In genomic region chr20:49891486-49891885, GRCh38 we compare ENCODE assay signal across 25 cellular contexts. TPM values are rescaled to one million over a fixed set of nuclear protein-coding genes. Genes with fewer than 3 reads are reported as not detected.
A peak's percentile ranks its signal among the peaks of the same experiment; 100 is the strongest.
DNase-seq lines count a peak whose midpoint lies in the region; ATAC-seq and TF ChIP-seq lines count a peak whose summit lies in the region.
"Had no signal": no experiment of that assay in that cellular context is flagged by ENCODE, and none has a peak within 500 bp of the region (broad histone marks: within the 10 kb centered on the region; RNA-seq: fewer than 3 reads in every experiment).

No MANE protein-coding gene starts in this region.

- 91% methylated on average over 11 of the region's 11 CpGs for WGBS in smooth muscle cell (ENCODE audit: low lambda C conversion rate)

- H3K36me3 Mint-ChIP-seq in GM23338 (ENCODE audit: low read depth), result peaks cover 2% of the 10 kb centered on the region; the same call in 1 of the 3 replicates
- H3K36me3 Mint-ChIP-seq in mesothelial cell of epicardium, result peaks cover 6% of the 10 kb centered on the region

- H3K4me1 Mint-ChIP-seq in GM23338 (peaks cover 41% of the 10 kb centered on the region), mesothelial cell of epicardium (peaks cover 38% of the 10 kb centered on the region)

- H2AFZ ChIP-seq in GM23338, result no peak overlapping the region
- no peak overlapping the region for H2AFZ ChIP-seq in smooth muscle cell (ENCODE audit: low read depth)

- H3K27me3 ChIP-seq in BLaER1 treated with 17β-estradiol and CSF1 and Interleukin-3, amounts not matched to agents 10 nM and 100 nM, result no peaks in the 10 kb centered on the region
- H3K27me3 ChIP-seq in GM23338 (ENCODE audit: insufficient read depth), result no peaks in the 10 kb centered on the region
- no peaks in the 10 kb centered on the region for H3K27me3 ChIP-seq in dorsolateral prefrontal cortex
- no peaks in the 10 kb centered on the region for H3K27me3 ChIP-seq in neutrophil
- H3K27me3 ChIP-seq in smooth muscle cell (ENCODE audit: low read depth), result no peaks in the 10 kb centered on the region
- H3K27me3 ChIP-seq: esophagus muscularis mucosa, pancreas, tibial nerve had no signal

- 0 out of 3 replicates have a peak overlapping the region, but pooled peaks have one; percentile 21 for H3K4me3 Mint-ChIP-seq in GM23338
- H3K4me3 Mint-ChIP-seq in mesothelial cell of epicardium, result no peak overlapping the region
- H3K4me3 Mint-ChIP-seq: CD8-positive, alpha-beta memory T cell; central memory CD8-positive, alpha-beta T cell; stimulated activated memory B cell treated with anti-CD40 and anti-IgM and Interleukin-4, amounts not matched to agents 10 μg/mL and 1 μg/mL and 100 μg/mL, for 72 hours had no signal

- no peak for TF ChIP-seq CTCF in GM23338 (conservative IDR thresholded peaks at IDR 0.05; ENCODE audit: low read depth in 2 of 2)
- no peak for TF ChIP-seq CTCF in dorsolateral prefrontal cortex (IDR thresholded peaks at IDR 0.05 in 54 of 56, conservative IDR thresholded peaks at IDR 0.05 in 2 of 56; ENCODE audit: low read depth in 1 of 56, partially characterized antibody in 56 of 56)
- TF ChIP-seq CTCF in neutrophil (IDR thresholded peaks at IDR 0.05), result no peak
- no peak for TF ChIP-seq CTCF in smooth muscle cell (IDR thresholded peaks at IDR 0.05; ENCODE audit: borderline replicate concordance, insufficient read depth, poor library complexity, severe bottlenecking)
- TF ChIP-seq CTCF in mesothelial cell of epicardium (IDR thresholded peaks at IDR 0.05; ENCODE audit: unreplicated experiment), result no peak

- no peak overlapping the region for H3K4me3 ChIP-seq in BLaER1 treated with 17β-estradiol and CSF1 and Interleukin-3, amounts not matched to agents 10 nM and 100 nM
- H3K4me3 ChIP-seq in GM23338 (no peak overlapping the region), dorsolateral prefrontal cortex (no peak overlapping the region), neutrophil (ENCODE audit: low read depth in 1 of 2, low read length in 1 of 2) (peak overlapping the region in 1 of 2 experiments; percentile 14), smooth muscle cell (no peak overlapping the region)
- H3K4me3 ChIP-seq: esophagus muscularis mucosa, lung, pancreas, tibial nerve had no signal

- H3K36me3 ChIP-seq in BLaER1 treated with 17β-estradiol and CSF1 and Interleukin-3, amounts not matched to agents 10 nM and 100 nM, result peaks cover 0 to 3% (median 0%) of the 10 kb centered on the region in 11 experiments; a peak in 1 of 22 replicates
- H3K36me3 ChIP-seq in GM23338 (ENCODE audit: insufficient read depth) (no peaks in the 10 kb centered on the region), neutrophil (peaks cover 28% of the 10 kb centered on the region), smooth muscle cell (ENCODE audit: low read depth) (no peaks in the 10 kb centered on the region)
- H3K36me3 ChIP-seq: pancreas had no signal

- peaks cover 71 to 91% (median 87%) of the 10 kb centered on the region in 10 experiments for H3K4me1 ChIP-seq in BLaER1 treated with 17β-estradiol and CSF1 and Interleukin-3, amounts not matched to agents 10 nM and 100 nM
- H3K4me1 ChIP-seq in GM23338 (ENCODE audit: insufficient read depth) (peaks cover 10% of the 10 kb centered on the region), neutrophil (ENCODE audit: control insufficient read depth in 1 of 2, insufficient read depth in 1 of 2, low read depth in 1 of 2, low read length in 1 of 2) (peaks cover 76 to 85% of the 10 kb centered on the region in 2 experiments), smooth muscle cell (ENCODE audit: low read depth) (peaks cover 14% of the 10 kb centered on the region)

- H3K27me3 Mint-ChIP-seq in GM23338 (ENCODE audit: insufficient read depth, low read depth, poor library complexity), result peaks cover 17% of the 10 kb centered on the region
- H3K27me3 Mint-ChIP-seq in mesothelial cell of epicardium (ENCODE audit: low read depth), result no peaks in the 10 kb centered on the region
- H3K27me3 Mint-ChIP-seq: CD8-positive, alpha-beta memory T cell; central memory CD8-positive, alpha-beta T cell; stimulated activated memory B cell treated with anti-CD40 and anti-IgM and Interleukin-4, amounts not matched to agents 10 μg/mL and 1 μg/mL and 100 μg/mL, for 72 hours had no signal

- H3K9me3 Mint-ChIP-seq in GM23338 (no peaks in the 10 kb centered on the region), mesothelial cell of epicardium (no peaks in the 10 kb centered on the region)
- H3K9me3 Mint-ChIP-seq: CD8-positive, alpha-beta memory T cell; central memory CD8-positive, alpha-beta T cell; stimulated activated memory B cell treated with anti-CD40 and anti-IgM and Interleukin-4, amounts not matched to agents 10 μg/mL and 1 μg/mL and 100 μg/mL, for 72 hours had no signal

- intact Hi-C loops in dorsolateral prefrontal cortex (cut with DNase I), result no loop called here

- no peaks in the 10 kb centered on the region for H3K9me2 ChIP-seq in GM23338 (ENCODE audit: insufficient read depth)

- H3K9me3 ChIP-seq in BLaER1 treated with 17β-estradiol and CSF1 and Interleukin-3, amounts not matched to agents 10 nM and 100 nM (replicated peaks in 1 of 11), result no peaks in the 10 kb centered on the region
- H3K9me3 ChIP-seq in neutrophil (no peaks in the 10 kb centered on the region), smooth muscle cell (replicated peaks; ENCODE audit: low read depth) (no peaks in the 10 kb centered on the region)
- H3K9me3 ChIP-seq: esophagus muscularis mucosa, pancreas, tibial nerve had no signal

- peak overlapping the region in 8 of 11 experiments; percentile 7 to 88 (median 82); a peak in 10 of 22 replicates for H3K27ac ChIP-seq in BLaER1 treated with 17β-estradiol and CSF1 and Interleukin-3, amounts not matched to agents 10 nM and 100 nM
- H3K27ac ChIP-seq in GM23338 (ENCODE audit: low read depth) (no peak overlapping the region), dorsolateral prefrontal cortex (peak overlapping the region in 53 of 59 donors; percentile 8 to 100 (median 94)), neutrophil (peak overlapping the region; percentile 85), smooth muscle cell (ENCODE audit: low read depth) (no peak overlapping the region)
- H3K27ac ChIP-seq: esophagus muscularis mucosa, pancreas had no signal

- peak overlapping the region in 10 of 11 experiments; percentile 45 to 92 (median 80); a peak in 15 of 22 replicates for H3K4me2 ChIP-seq in BLaER1 treated with 17β-estradiol and CSF1 and Interleukin-3, amounts not matched to agents 10 nM and 100 nM
- H3K4me2 ChIP-seq in GM23338 (0 out of 2 replicates have a peak overlapping the region, but pooled peaks have one; percentile 32), smooth muscle cell (no peak overlapping the region)

- no peak for DNase-seq in GM23338 (ENCODE audit: low spot score)
- peak in 2 of 10 donors; percentile 14 to 26 for DNase-seq in dorsolateral prefrontal cortex
- no peak for DNase-seq in T-helper 2 cell
- no peak for DNase-seq in smooth muscle cell (lab: John Stamatoyannopoulos, UW; ENCODE audit: unreplicated experiment)
- no peak for DNase-seq in kidney glomerular epithelial cell (lab: John Stamatoyannopoulos, UW)
- DNase-seq in mesothelial cell of epicardium (ENCODE audit: low spot score in 2 of 2, unreplicated experiment in 2 of 2), result no peak
- DNase-seq: activated naive CD4-positive, alpha-beta T cell treated with Interleukin-2 at 50 U/mL for 16 hours; DMS153; effector CD4-positive, alpha-beta T cell; GOT3; Kasumi-1; NCI-H1930; NCI-H226; NCI-H774; PC-3; stimulated activated CD4-positive, alpha-beta T cell treated with anti-CD3 and anti-CD28 coated beads, Interleukin-1b, Interleukin-23, amount 100 ng/mL, for 48 hours had no signal

- peaks cover 0 to 20% (median 0%) of the 10 kb centered on the region in 11 experiments; a peak in 5 of 22 replicates for H4K20me1 ChIP-seq in BLaER1 treated with 17β-estradiol and CSF1 and Interleukin-3, amounts not matched to agents 10 nM and 100 nM
- H4K20me1 ChIP-seq in GM23338 (replicated peaks; ENCODE audit: insufficient read depth), result no peaks in the 10 kb centered on the region
- H4K20me1 ChIP-seq in smooth muscle cell (ENCODE audit: low read depth), result peaks cover 42% of the 10 kb centered on the region

- H3K79me2 ChIP-seq in GM23338 (replicated peaks; ENCODE audit: insufficient read depth) (no peaks in the 10 kb centered on the region), smooth muscle cell (ENCODE audit: low read depth) (no peaks in the 10 kb centered on the region)

- no peak for ATAC-seq in GM23338
- ATAC-seq: pancreas; PC-3; stimulated activated memory B cell treated with anti-CD40 and anti-IgM and Interleukin-4, amounts not matched to agents 10 μg/mL and 1 μg/mL and 100 μg/mL, for 72 hours had no signal

- H3K27ac Mint-ChIP-seq in GM23338, result no peak overlapping the region; the same call in 1 of the 2 replicates
- no peak overlapping the region for H3K27ac Mint-ChIP-seq in mesothelial cell of epicardium
- H3K27ac Mint-ChIP-seq: stimulated activated memory B cell treated with anti-CD40 and anti-IgM and Interleukin-4, amounts not matched to agents 10 μg/mL and 1 μg/mL and 100 μg/mL, for 72 hours had no signal

- H3F3A ChIP-seq in GM23338 (replicated peaks; ENCODE audit: low read depth) (no peaks in the 10 kb centered on the region), smooth muscle cell (ENCODE audit: low read depth) (peaks cover 1% of the 10 kb centered on the region)

- peak overlapping the region in 3 of 11 experiments; percentile 5 to 79 (median 50); a peak in 2 of 22 replicates for H3K9ac ChIP-seq in BLaER1 treated with 17β-estradiol and CSF1 and Interleukin-3, amounts not matched to agents 10 nM and 100 nM
- H3K9ac ChIP-seq in smooth muscle cell (ENCODE audit: low read depth), result no peak overlapping the region

TF ChIP-seq in GM23338, 12 proteins besides CTCF, POLR2A, EP300 and RAD21 (continues in another document):
- no peak for TF ChIP-seq NANOG (IDR thresholded peaks at IDR 0.05; ENCODE audit: borderline replicate concordance)

RNA-seq across cellular contexts. Expression of gene SPATA2, which starts 23.8 kb away (rescaled TPM):
- 8.7 and 9.3 TPM in 2 replicates for total RNA-seq in GM23338 (2014; rRNA removed; shearing (Covaris generic))
- polyA plus RNA-seq in GM23338 (2016; fragmentation: Nextera tagmentation; extraction: Ambion mirVana) (4.9 and 5.3 TPM in 2 replicates), smooth muscle cell (9.1 and 9.9 TPM in 2 replicates)
- total RNA-seq in dorsolateral prefrontal cortex (10 to 100 TPM; 23.0 to 60.6 (median 41.6) TPM), smooth muscle cell (3.3 and 3.9 TPM in 2 replicates), mesothelial cell of epicardium (8.0 to 8.8 TPM (median 8.1 TPM) in 3 replicates)

RNA-seq across cellular contexts. Expression of gene RNF114, which starts 44.7 kb away (rescaled TPM):
- 211 and 279 TPM in 2 replicates for total RNA-seq in GM23338 (2014; rRNA removed; shearing (Covaris generic))
- polyA plus RNA-seq in GM23338 (2016; fragmentation: Nextera tagmentation; extraction: Ambion mirVana), result 153 and 155 TPM in 2 replicates
- total RNA-seq in dorsolateral prefrontal cortex, result 10 to 100 TPM; 47.5 to 93.9 (median 61.7) TPM
- 54.2 and 62.7 TPM in 2 replicates for total RNA-seq in smooth muscle cell
- polyA plus RNA-seq in smooth muscle cell, result 80.5 and 87.2 TPM in 2 replicates
- total RNA-seq in mesothelial cell of epicardium, result 54.2 to 57.1 TPM (median 54.5 TPM) in 3 replicates

Comparison
In these comparisons a context has a peak if more than half of its experiments do, and no peak if none do; other contexts are left out.
1. H3K27ac ChIP-seq: peak in BLaER1 treated with 17β-estradiol and CSF1 and Interleukin-3, amounts not matched to agents 10 nM and 100 nM (8 of 11), dorsolateral prefrontal cortex (53 of 59) and neutrophil (single experiment); none in GM23338 (single experiment) and smooth muscle cell (single experiment).